Comparison of ENCODE assay signal across 23 cellular contexts in genomic region chr2:102335871-102336366, GRCh38. TPM values are rescaled to one million over a fixed set of nuclear protein-coding genes. Genes with fewer than 3 reads are reported as not detected.
DNase-seq lines count a peak whose midpoint lies in the region; ATAC-seq, FAIRE-seq and TF ChIP-seq lines count a peak whose summit lies in the region.
"Had no signal": no experiment of that assay in that cellular context is flagged by ENCODE, and none has a peak within 500 bp of the region (broad histone marks: within the 10 kb centered on the region; RNA-seq: fewer than 3 reads in every experiment).

No MANE protein-coding gene starts in this region.

- H3K4me1 ChIP-seq in keratinocyte (ENCODE audit: control insufficient read depth, extremely low read depth, insufficient read depth, low read length): peaks cover 21% of the 10 kb centered on the region
- peaks cover 0 to 5% (median 0%) of the 10 kb centered on the region in 4 donors for H3K4me1 ChIP-seq in stomach
- H3K4me1 ChIP-seq: prostate gland had no signal

- DNase-seq in Right ventricle myocardium inferior (ENCODE audit: missing footprints) (no peak), cardiac septum (ENCODE audit: low spot score) (no peak), erythroblast (lab: John Stamatoyannopoulos, UW) (peak; percentile 76 to 93), keratinocyte (ENCODE audit: low read depth, low spot score) (no peak), stomach (no peak), frontal cortex (ENCODE audit: low spot score in 2 of 2) (no peak), NCI-H1417 (lab: John Stamatoyannopoulos, UW) (no peak)
- DNase-seq: activated T-cell treated with anti-CD3 and anti-CD28 coated beads, Interleukin-2, amount 50 U/mL, for 24 hours; caudate nucleus; DMS153; effector CD8-positive, alpha-beta T cell; MV-4-11; NCI-H2081; NCI-H526 treated with DMSO at 0.1 percent for 48 hours; SK-N-SH; stimulated activated CD4-positive, alpha-beta T cell treated with anti-CD3 and anti-CD28 coated beads, Interleukin-12 subunit alpha, Interleukin-12 subunit beta, amount 100 ng/mL, for 4 hours; trophoblast cell had no signal

- no peaks in the 10 kb centered on the region for H3K79me2 ChIP-seq in keratinocyte (ENCODE audit: control insufficient read depth, insufficient read depth, low read length)

- H4K20me1 ChIP-seq in keratinocyte (ENCODE audit: control insufficient read depth, extremely low read depth, insufficient read depth, low read length): no peaks in the 10 kb centered on the region

- H3K9me3 ChIP-seq in keratinocyte (ENCODE audit: control insufficient read depth, low read depth, low read length): no peaks in the 10 kb centered on the region
- no peaks in the 10 kb centered on the region for H3K9me3 ChIP-seq in stomach
- H3K9me3 ChIP-seq: prostate gland, SK-N-SH had no signal

- dilution Hi-C loops in keratinocyte (cut with MboI; ENCODE audit: extremely low pct_ligation_motif_present, low sequenced_read_pairs): no loop called here

- intact Hi-C loops in Right ventricle myocardium inferior (cut with DNase I): no loop called here
- intact Hi-C loops in cardiac septum (cut with DNase I): no loop called here
- intact Hi-C loops in stomach (cut with DNase I; ENCODE audit: low total_unique reads): no loop called here

- H3K9ac ChIP-seq in keratinocyte (ENCODE audit: control insufficient read depth, extremely low read depth, insufficient read depth, low read length): no peak overlapping the region
- H3K9ac ChIP-seq: SK-N-SH had no signal

- ATAC-seq in Right ventricle myocardium inferior: peak; percentile 48
- ATAC-seq in HG02610 (IDR thresholded peaks at IDR 0.05; ENCODE audit: unreplicated experiment): no peak

- H2AFZ ChIP-seq in keratinocyte (ENCODE audit: control insufficient read depth, low read length): no peak overlapping the region

- TF ChIP-seq CTCF in keratinocyte (optimal IDR thresholded peaks at IDR 0.05 in 1 of 3, IDR thresholded peaks at IDR 0.05 in 1 of 3, conservative IDR thresholded peaks at IDR 0.05 in 1 of 3; ENCODE audit: extremely low read depth in 1 of 3, insufficient read depth in 2 of 3, low read length in 3 of 3) (no peak), stomach (IDR thresholded peaks at IDR 0.05) (no peak)

- H3K4me3 ChIP-seq in keratinocyte (ENCODE audit: control insufficient read depth in 2 of 3, extremely low read depth in 1 of 3, insufficient read depth in 2 of 3, low read depth in 1 of 3, low read length in 3 of 3) (no peak overlapping the region), stomach (no peak overlapping the region)
- H3K4me3 ChIP-seq: prostate gland had no signal

- FAIRE-seq in keratinocyte (lab: Jason Lieb, UNC) (no peak), frontal cortex (lab: Jason Lieb, UNC) (no peak)
- FAIRE-seq: A204.1, TTC549 had no signal

- no peak overlapping the region for H3K27ac ChIP-seq in keratinocyte (ENCODE audit: control insufficient read depth, insufficient read depth, low read length)
- H3K27ac ChIP-seq in stomach: peak overlapping the region in 2 of 5 donors; percentile 2 to 52
- H3K27ac ChIP-seq: C4-2B, prostate gland had no signal

- WGBS in stomach, 5 donors: 48 to 64% (median 59%) methylated on average over 8 of the region's 8 CpGs

- H3K4me2 ChIP-seq in keratinocyte (ENCODE audit: control insufficient read depth, extremely low read depth, insufficient read depth, low read depth, low read length): peak overlapping the region; percentile 91
- H3K4me2 ChIP-seq: SK-N-SH had no signal

- TF ChIP-seq POLR2A in erythroblast (IDR thresholded peaks at IDR 0.05; ENCODE audit: low read length) (no peak), stomach (IDR thresholded peaks at IDR 0.05) (no peak)

- no peaks in the 10 kb centered on the region for H3K27me3 ChIP-seq in keratinocyte (ENCODE audit: control insufficient read depth, extremely low read depth, insufficient read depth, low read length)
- H3K27me3 ChIP-seq in stomach: no peaks in the 10 kb centered on the region

- H3K36me3 ChIP-seq in keratinocyte (ENCODE audit: control insufficient read depth in 2 of 2, extremely low read depth in 1 of 2, insufficient read depth in 2 of 2, low read length in 2 of 2) (no peaks in the 10 kb centered on the region), stomach (no peaks in the 10 kb centered on the region)
- H3K36me3 ChIP-seq: prostate gland had no signal

- no peaks in the 10 kb centered on the region for H3K9me1 ChIP-seq in keratinocyte (ENCODE audit: control insufficient read depth, extremely low read depth, insufficient read depth, low read length)

- no peak for TF ChIP-seq EP300 in stomach (IDR thresholded peaks at IDR 0.05)

RNA-seq across cellular contexts. Expression of gene IL18R1, which starts 19.7 kb away (rescaled TPM):
- total RNA-seq in Right ventricle myocardium inferior: 1.0 TPM
- total RNA-seq in cardiac septum: 1.3 TPM
- 1.5 to 1.7 TPM (median 1.6 TPM) in 3 replicates for polyA plus RNA-seq in keratinocyte
- polyA plus RNA-seq in keratinocyte (2011; ENCODE audit: low read depth): 2.3 TPM
- 0.52 and 1.2 TPM in 2 replicates for polyA plus RNA-seq in keratinocyte (2011; cell fraction: cytosol; rRNA removed)
- polyA plus RNA-seq in keratinocyte (2011; cell fraction: nucleus; rRNA removed): 2.5 and 3.5 TPM in 2 replicates
- 1.2 and 1.9 TPM in 2 replicates for polyA plus RNA-seq in keratinocyte (2012; ENCODE audit: low replicate concordance)
- 0.61 to 1.7 TPM (median 1.5 TPM) in 3 replicates for polyA minus RNA-seq in keratinocyte
- polyA minus RNA-seq in keratinocyte (2011; cell fraction: cytosol; rRNA and poly(A)+ RNA removed): not detected
- polyA minus RNA-seq in keratinocyte (2011; cell fraction: nucleus; rRNA and poly(A)+ RNA removed): 2.9 and 3.3 TPM in 2 replicates
- 10 to 100 TPM in 3 of 5 donors, 1 to 10 TPM in 1, under 1 TPM in 1; 0.29 to 83.9 (median 10.1) TPM for total RNA-seq in stomach
- 1 to 10 TPM; 1.5 to 2.7 (median 2.3) TPM for polyA plus RNA-seq in stomach
- total RNA-seq in frontal cortex: 0.41 TPM
- polyA plus RNA-seq: SK-N-SH had no signal

RNA-seq across cellular contexts. Expression of gene IL1RL1, which starts 24.6 kb away (rescaled TPM):
- 1.7 TPM for total RNA-seq in Right ventricle myocardium inferior
- 1.1 TPM for total RNA-seq in cardiac septum
- polyA plus RNA-seq in keratinocyte: 0.22 to 1.3 TPM (median 0.93 TPM) in 3 replicates
- polyA plus RNA-seq in keratinocyte (2011; ENCODE audit: low read depth): 14.1 TPM
- polyA plus RNA-seq in keratinocyte (2011; cell fraction: cytosol; rRNA removed): 0.10 and 0.45 TPM in 2 replicates
- polyA plus RNA-seq in keratinocyte (2011; cell fraction: nucleus; rRNA removed): 5.2 and 6.2 TPM in 2 replicates
- polyA plus RNA-seq in keratinocyte (2012; ENCODE audit: low replicate concordance): 0.23 and 11.7 TPM in 2 replicates
- polyA minus RNA-seq in keratinocyte: 2.6 to 3.2 TPM in 2 of 3 replicates, not detected in the other
- polyA minus RNA-seq in keratinocyte (2011; cell fraction: cytosol; rRNA and poly(A)+ RNA removed): not detected
- 3.9 and 5.5 TPM in 2 replicates for polyA minus RNA-seq in keratinocyte (2011; cell fraction: nucleus; rRNA and poly(A)+ RNA removed)
- total RNA-seq in stomach: 10 to 100 TPM in 4 of 5 donors, under 1 TPM in 1; 0.29 to 61.7 (median 29.4) TPM
- polyA plus RNA-seq in stomach: 10 to 100 TPM in 2 of 3 donors, 1 to 10 TPM in 1; 2.9 to 40.9 (median 21.4) TPM
- total RNA-seq in frontal cortex: not detected
- polyA plus RNA-seq: IgD-negative memory B cell, SK-N-SH had no signal

Comparison
In these comparisons a context has a peak if more than half of its experiments do, and no peak if none do; other contexts are left out.
1. DNase-seq: peak in erythroblast (2 of 2); none in Right ventricle myocardium inferior (single experiment), cardiac septum (single experiment), keratinocyte (single experiment), stomach (single experiment), frontal cortex (0 of 2) and NCI-H1417 (0 of 3).